11 cellular contexts compared by ENCODE assay signal in genomic region chr3:71461749-71462483, GRCh38.
A peak's percentile ranks its signal among the peaks of the same experiment; 100 is the strongest.
DNase-seq lines count a peak whose midpoint lies in the region; ATAC-seq and TF ChIP-seq lines count a peak whose summit lies in the region.
"Had no signal": no experiment of that assay in that cellular context is flagged by ENCODE, and none has a peak within 500 bp of the region (broad histone marks: within the 10 kb centered on the region; RNA-seq: fewer than 3 reads in every experiment).

No MANE protein-coding gene starts in this region.

- no peaks in the 10 kb centered on the region for H3K9me3 Mint-ChIP-seq in natural killer cell treated with Interleukin-12 subunit alpha and Interleukin-12 subunit beta and Interleukin-15 and Interleukin-18, amount 100 ng/mL, for 72 hours
- no peaks in the 10 kb centered on the region for H3K9me3 Mint-ChIP-seq in natural killer cell
- no peaks in the 10 kb centered on the region for H3K9me3 Mint-ChIP-seq in activated T-helper 17 cell treated with anti-CD3 and anti-CD28 coated beads, Interleukin-2, amount 50 U/mL, for 72 hours

- no peak for DNase-seq in natural killer cell treated with Interleukin-12 subunit alpha and Interleukin-12 subunit beta and Interleukin-15 and Interleukin-18, amount 100 ng/mL, for 72 hours (ENCODE audit: low spot score)
- no peak for DNase-seq in natural killer cell
- peak; percentile 32 for DNase-seq in kidney tubule cell (ENCODE audit: low spot score)
- no peak for DNase-seq in islet precursor cell
- DNase-seq in SIG-M5 treated with dmso at 0.1 percent for 504 hours (lab: John Stamatoyannopoulos, UW; ENCODE audit: unreplicated experiment): no peak
- DNase-seq: activated CD8-positive, alpha-beta memory T cell treated with anti-CD3 and anti-CD28 coated beads, Interleukin-2, amount 50 U/mL, for 4 hours; GF-D8; uterus had no signal

- intact Hi-C loops in natural killer cell (cut with micrococcal nuclease): no loop called here

- TF ChIP-seq CTCF in natural killer cell (IDR thresholded peaks at IDR 0.05): no peak

- ATAC-seq in natural killer cell treated with Interleukin-12 subunit alpha and Interleukin-12 subunit beta and Interleukin-15 and Interleukin-18, amount 100 ng/mL, for 72 hours: no peak
- ATAC-seq in natural killer cell: no peak
- no peak for ATAC-seq in activated T-helper 17 cell treated with anti-CD3 and anti-CD28 coated beads, Interleukin-2, amount 50 U/mL, for 72 hours (replicated peaks)
- no peak for ATAC-seq in GM18511 (IDR thresholded peaks at IDR 0.05; ENCODE audit: unreplicated experiment)
- no peak for ATAC-seq in HG02973 (IDR thresholded peaks at IDR 0.05; ENCODE audit: unreplicated experiment)

- H3K4me1 Mint-ChIP-seq in natural killer cell treated with Interleukin-12 subunit alpha and Interleukin-12 subunit beta and Interleukin-15 and Interleukin-18, amount 100 ng/mL, for 72 hours (ENCODE audit: low read depth in 2 of 2): peaks cover 10 to 15% of the 10 kb centered on the region in 2 donors
- H3K4me1 Mint-ChIP-seq in natural killer cell: peaks cover 21% of the 10 kb centered on the region in 2 donors
- H3K4me1 Mint-ChIP-seq in activated T-helper 17 cell treated with anti-CD3 and anti-CD28 coated beads, Interleukin-2, amount 50 U/mL, for 72 hours: peaks cover 35% of the 10 kb centered on the region

- no peaks in the 10 kb centered on the region for H3K36me3 Mint-ChIP-seq in natural killer cell treated with Interleukin-12 subunit alpha and Interleukin-12 subunit beta and Interleukin-15 and Interleukin-18, amount 100 ng/mL, for 72 hours
- no peaks in the 10 kb centered on the region for H3K36me3 Mint-ChIP-seq in natural killer cell
- H3K36me3 Mint-ChIP-seq in activated T-helper 17 cell treated with anti-CD3 and anti-CD28 coated beads, Interleukin-2, amount 50 U/mL, for 72 hours (ENCODE audit: low read depth): peaks cover 12% of the 10 kb centered on the region

- H3K27me3 Mint-ChIP-seq in natural killer cell treated with Interleukin-12 subunit alpha and Interleukin-12 subunit beta and Interleukin-15 and Interleukin-18, amount 100 ng/mL, for 72 hours: no peaks in the 10 kb centered on the region
- H3K27me3 Mint-ChIP-seq in natural killer cell (ENCODE audit: low read depth in 2 of 2): no peaks in the 10 kb centered on the region
- H3K27me3 Mint-ChIP-seq in activated T-helper 17 cell treated with anti-CD3 and anti-CD28 coated beads, Interleukin-2, amount 50 U/mL, for 72 hours: no peaks in the 10 kb centered on the region

- no peak overlapping the region for H3K4me3 Mint-ChIP-seq in natural killer cell treated with Interleukin-12 subunit alpha and Interleukin-12 subunit beta and Interleukin-15 and Interleukin-18, amount 100 ng/mL, for 72 hours
- no peak overlapping the region for H3K4me3 Mint-ChIP-seq in natural killer cell
- peak overlapping the region; percentile 79 for H3K4me3 Mint-ChIP-seq in activated T-helper 17 cell treated with anti-CD3 and anti-CD28 coated beads, Interleukin-2, amount 50 U/mL, for 72 hours

- H3K27ac Mint-ChIP-seq in natural killer cell treated with Interleukin-12 subunit alpha and Interleukin-12 subunit beta and Interleukin-15 and Interleukin-18, amount 100 ng/mL, for 72 hours: peak overlapping the region; percentile 52 to 67
- no peak overlapping the region for H3K27ac Mint-ChIP-seq in natural killer cell
- H3K27ac Mint-ChIP-seq in activated T-helper 17 cell treated with anti-CD3 and anti-CD28 coated beads, Interleukin-2, amount 50 U/mL, for 72 hours: peak overlapping the region; percentile 94

Comparison
In these comparisons a context has a peak if more than half of its experiments do, and no peak if none do; other contexts are left out.
1. H3K27ac Mint-ChIP-seq: peak in natural killer cell treated with Interleukin-12 subunit alpha and Interleukin-12 subunit beta and Interleukin-15 and Interleukin-18, amount 100 ng/mL, for 72 hours (2 of 2) and activated T-helper 17 cell treated with anti-CD3 and anti-CD28 coated beads, Interleukin-2, amount 50 U/mL, for 72 hours (single experiment); none in natural killer cell (0 of 2).